ENCODE assay signal across 13 cellular contexts in genomic region chr1:52751589-52752306, GRCh38. TPM values are rescaled to one million over a fixed set of nuclear protein-coding genes. Genes with fewer than 3 reads are reported as not detected.
A peak's percentile ranks its signal among the peaks of the same experiment; 100 is the strongest.
DNase-seq lines count a peak whose midpoint lies in the region; ATAC-seq and TF ChIP-seq lines count a peak whose summit lies in the region.
"Had no signal": no experiment of that assay in that cellular context is flagged by ENCODE, and none has a peak within 500 bp of the region (broad histone marks: within the 10 kb centered on the region; RNA-seq: fewer than 3 reads in every experiment).

No MANE protein-coding gene starts in this region.

- in situ Hi-C loops in IMR-90 (cut with MboI; ENCODE audit: low sequenced_read_pairs) (no loop called here), brain microvascular endothelial cell (cut with HindIII; ENCODE audit: low pct_ligation_motif_present, low sequenced_read_pairs) (no loop called here)

- H3K4me1 Mint-ChIP-seq in CD8-positive, alpha-beta T cell (ENCODE audit: low read depth), result peaks cover 34% of the 10 kb centered on the region

- no peak overlapping the region for H2AFZ ChIP-seq in IMR-90 (replicated peaks; ENCODE audit: low read length, poor library complexity)

- no peaks in the 10 kb centered on the region for H3K9me3 ChIP-seq in BLaER1
- no peaks in the 10 kb centered on the region for H3K9me3 ChIP-seq in IMR-90 (ENCODE audit: control insufficient read depth, insufficient read depth, low read length)
- H3K9me3 ChIP-seq in esophagus squamous epithelium, result no peaks in the 10 kb centered on the region
- no peaks in the 10 kb centered on the region for H3K9me3 ChIP-seq in CD8-positive, alpha-beta T cell (ENCODE audit: low read length)

- H3K27ac ChIP-seq in BLaER1 (no peak overlapping the region), IMR-90 (ENCODE audit: insufficient read depth, low read length) (no peak overlapping the region), brain microvascular endothelial cell (no peak overlapping the region), esophagus squamous epithelium (no peak overlapping the region)
- H3K27ac ChIP-seq in CD8-positive, alpha-beta T cell (ENCODE audit: low read depth, low read length), result no peak overlapping the region

- no peak overlapping the region for H2AK9ac ChIP-seq in IMR-90 (replicated peaks; ENCODE audit: low read depth, low read length, poor library complexity)

- no peak overlapping the region for H3K27ac Mint-ChIP-seq in CD8-positive, alpha-beta T cell
- H3K27ac Mint-ChIP-seq: activated naive CD8-positive, alpha-beta T cell had no signal

- H3K4me2 ChIP-seq in BLaER1, result peak overlapping the region; percentile 34; the same call in 1 of the 2 replicates
- no peak overlapping the region for H3K4me2 ChIP-seq in IMR-90 (ENCODE audit: low read depth, low read length)

- H3K56ac ChIP-seq in IMR-90 (ENCODE audit: extremely low read depth, insufficient read depth, low read length), result 0 out of 2 replicates have a peak overlapping the region, but pooled peaks have one; percentile 7

- H3K18ac ChIP-seq in IMR-90 (ENCODE audit: low read depth, low read length), result no peak overlapping the region

- H3K9ac ChIP-seq in BLaER1 (no peak overlapping the region), IMR-90 (ENCODE audit: low read depth, low read length) (no peak overlapping the region)

- H4K8ac ChIP-seq in IMR-90 (ENCODE audit: low read depth in 2 of 2, low read length in 2 of 2), result no peak overlapping the region

- no peak overlapping the region for H3K4me3 ChIP-seq in BLaER1
- H3K4me3 ChIP-seq in IMR-90 (ENCODE audit: insufficient read depth, low read depth, low read length), result no peak overlapping the region
- H3K4me3 ChIP-seq in brain microvascular endothelial cell (ENCODE audit: low read depth, low read length), result no peak overlapping the region
- H3K4me3 ChIP-seq in esophagus squamous epithelium, result no peak overlapping the region
- no peak overlapping the region for H3K4me3 ChIP-seq in CD8-positive, alpha-beta T cell (ENCODE audit: low read depth, low read length)

- no peak overlapping the region for H3K14ac ChIP-seq in IMR-90 (replicated peaks; ENCODE audit: low read depth, low read length)

- H3K36me3 ChIP-seq in BLaER1 (peaks cover 2% of the 10 kb centered on the region), IMR-90 (ENCODE audit: control insufficient read depth, insufficient read depth, low read length) (no peaks in the 10 kb centered on the region), brain microvascular endothelial cell (replicated peaks) (no peaks in the 10 kb centered on the region), esophagus squamous epithelium (peaks cover 0 to 5% (median 0%) of the 10 kb centered on the region in 3 donors)
- H3K36me3 ChIP-seq in CD8-positive, alpha-beta T cell (ENCODE audit: insufficient read depth, low read length), result no peaks in the 10 kb centered on the region

- DNase-seq in IMR-90 (peak; percentile 60), brain microvascular endothelial cell (peak; percentile 70), lung microvascular endothelial cell (ENCODE audit: low read depth in 2 of 2) (peak; percentile 2 to 70), esophagus squamous epithelium (lab: John Stamatoyannopoulos, UW) (no peak), NCI-H146 treated with DMSO at 0.1 percent for 48 hours (lab: John Stamatoyannopoulos, UW; ENCODE audit: unreplicated experiment) (no peak), GM20000 (ENCODE audit: low spot score) (no peak)
- DNase-seq in CD8-positive, alpha-beta T cell, result no peak
- DNase-seq: activated CD8-positive, alpha-beta memory T cell treated with anti-CD3 and anti-CD28 coated beads for 24 hours; MM.1S; naive B cell; NK-92 treated with Interleukin-12 subunit alpha and Interleukin-12 subunit beta, amount 100 ng/mL, for 24 hours had no signal

- H3K36me3 Mint-ChIP-seq in CD8-positive, alpha-beta T cell, result peaks cover 13% of the 10 kb centered on the region
- H3K36me3 Mint-ChIP-seq: naive B cell had no signal

- H2BK120ac ChIP-seq in IMR-90 (ENCODE audit: low read depth, low read length), result no peak overlapping the region

- H4K20me1 ChIP-seq in BLaER1 (peaks cover 57% of the 10 kb centered on the region), IMR-90 (ENCODE audit: insufficient read depth, low read length) (peaks cover 15% of the 10 kb centered on the region; the same call in 1 of the 2 replicates)

- WGBS in IMR-90 (ENCODE audit: extremely low coverage in 2 of 2, insufficient read length in 1 of 2), 2 experiments, result no CpG with 5 or more reads among the region's 3 CpGs
- 47 to 61% methylated on average over 3 of the region's 3 CpGs for WGBS in esophagus squamous epithelium, 2 donors

- TF ChIP-seq CTCF in IMR-90 (conservative IDR thresholded peaks at IDR 0.05; ENCODE audit: low read depth, low read length) (no peak), brain microvascular endothelial cell (IDR thresholded peaks at IDR 0.05; ENCODE audit: low read depth, low read length, missing control alignments) (no peak), esophagus squamous epithelium (IDR thresholded peaks at IDR 0.05) (no peak), GM20000 (IDR thresholded peaks at IDR 0.05; ENCODE audit: extremely low read depth, missing control alignments) (no peak)
- no peak for TF ChIP-seq CTCF in CD8-positive, alpha-beta T cell (IDR thresholded peaks at IDR 0.05)

- no peak overlapping the region for H4K5ac ChIP-seq in IMR-90 (ENCODE audit: low read depth, low read length)

- CTCF ChIA-PET in IMR-90 (lab: Yijun Ruan, JAX), result interaction anchor here (0.6 kb wide), 1 partner anchor 21 kb away, joined by 4 read pairs; no protein-coding TSS in a partner anchor
- CTCF ChIA-PET in CD8-positive, alpha-beta T cell (lab: Charles Lee), result no interaction called here

- H3K4me1 ChIP-seq in BLaER1, result peaks cover 39% of the 10 kb centered on the region
- peaks cover 9% of the 10 kb centered on the region for H3K4me1 ChIP-seq in IMR-90 (ENCODE audit: control insufficient read depth, insufficient read depth, low read length)
- peaks cover 0 to 48% (median 12%) of the 10 kb centered on the region in 3 donors for H3K4me1 ChIP-seq in esophagus squamous epithelium
- no peaks in the 10 kb centered on the region for H3K4me1 ChIP-seq in CD8-positive, alpha-beta T cell (ENCODE audit: insufficient read depth, low read length)

- H3K27me3 Mint-ChIP-seq in CD8-positive, alpha-beta T cell (ENCODE audit: low read depth), result no peaks in the 10 kb centered on the region
- H3K27me3 Mint-ChIP-seq: activated naive CD8-positive, alpha-beta T cell; naive B cell had no signal

- dilution Hi-C loops in IMR-90 (cut with HindIII; ENCODE audit: low sequenced_read_pairs, unreplicated experiment), result no loop called here

- H2BK5ac ChIP-seq in IMR-90 (ENCODE audit: low read depth, low read length, poor library complexity, severe bottlenecking), result no peak overlapping the region

- peaks cover 20 to 66% of the 10 kb centered on the region in 2 experiments for H3K79me1 ChIP-seq in IMR-90 (ENCODE audit: low read depth in 1 of 2, low read length in 2 of 2)

- H3K27me3 ChIP-seq in BLaER1 (no peaks in the 10 kb centered on the region), IMR-90 (ENCODE audit: control insufficient read depth, insufficient read depth, low read length) (no peaks in the 10 kb centered on the region), brain microvascular endothelial cell (replicated peaks) (no peaks in the 10 kb centered on the region), esophagus squamous epithelium (no peaks in the 10 kb centered on the region)
- no peaks in the 10 kb centered on the region for H3K27me3 ChIP-seq in CD8-positive, alpha-beta T cell (ENCODE audit: insufficient read depth, low read length)

- intact Hi-C loops in IMR-90 (cut with micrococcal nuclease) (no loop called here), esophagus squamous epithelium (cut with DNase I) (no loop called here)
- intact Hi-C loops in CD8-positive, alpha-beta T cell (cut with DNase I, micrococcal nuclease), result no loop called here

- H3K4ac ChIP-seq in IMR-90 (ENCODE audit: low read depth, low read length), result peak overlapping the region; percentile 4; the same call in 1 of the 2 replicates

- no peak overlapping the region for H3K23ac ChIP-seq in IMR-90 (ENCODE audit: low read depth, low read length)

- H2BK20ac ChIP-seq in IMR-90 (ENCODE audit: low read depth, low read length), result no peak overlapping the region

- H2BK15ac ChIP-seq in IMR-90 (ENCODE audit: low read depth, low read length), result no peak overlapping the region

- peak; percentile 30; the same call in 1 of the 2 replicates for ATAC-seq in IMR-90 (ENCODE audit: low read depth)
- no peak for ATAC-seq in CD8-positive, alpha-beta T cell

- POLR2A ChIA-PET in IMR-90 (lab: Charles Lee; ENCODE audit: unreplicated experiment), result no interaction called here
- POLR2A ChIA-PET in CD8-positive, alpha-beta T cell (lab: Charles Lee), result no interaction called here

- no peak for TF ChIP-seq POLR2A in IMR-90 (IDR thresholded peaks at IDR 0.05; ENCODE audit: low read depth, low read length)
- TF ChIP-seq POLR2A in esophagus squamous epithelium (IDR thresholded peaks at IDR 0.05), result no peak

- no peak for TF ChIP-seq RAD21 in IMR-90 (IDR thresholded peaks at IDR 0.05; ENCODE audit: low read length)

- H3K4me3 Mint-ChIP-seq in CD8-positive, alpha-beta T cell, result no peak overlapping the region
- H3K4me3 Mint-ChIP-seq: activated naive CD8-positive, alpha-beta T cell; naive B cell had no signal

- peaks cover 13% of the 10 kb centered on the region for H3K9me1 ChIP-seq in IMR-90 (ENCODE audit: insufficient read depth, low read length)

- no peak overlapping the region for H4K91ac ChIP-seq in IMR-90 (ENCODE audit: insufficient read depth, low read depth, low read length)

- BruUV-seq in IMR-90 (replicated peaks; lab: Mats Ljungman, UMichigan), result no TSS peak

- H3K9me3 Mint-ChIP-seq in CD8-positive, alpha-beta T cell, result no peaks in the 10 kb centered on the region
- H3K9me3 Mint-ChIP-seq: naive B cell had no signal

- H2AK5ac ChIP-seq in IMR-90 (ENCODE audit: low read depth, low read length), result peak overlapping the region; percentile 24; the same call in 1 of the 2 replicates

TF ChIP-seq in IMR-90, 13 proteins besides CTCF, POLR2A, EP300 and RAD21 (continues in another document):
- TF ChIP-seq RCOR1 (IDR thresholded peaks at IDR 0.05; ENCODE audit: insufficient replicate concordance, low read length) (no peak), MAZ (IDR thresholded peaks at IDR 0.05; ENCODE audit: borderline replicate concordance, low read depth, low read length) (no peak)

RNA-seq across cellular contexts. Expression of gene ZYG11B, which starts 25.5 kb away (rescaled TPM):
- total RNA-seq in IMR-90 (2012; rRNA removed) (46.1 and 55.2 TPM in 2 replicates), lung microvascular endothelial cell (22.4 and 25.8 TPM in 2 replicates), esophagus squamous epithelium (10 to 100 TPM; 13.9 to 27.8 (median 18.4) TPM)
- 6.5 and 8.1 TPM in 2 replicates for polyA plus RNA-seq in IMR-90 (2012; rRNA removed)
- polyA plus RNA-seq in IMR-90 (2012; cell fraction: cytosol; rRNA removed), result 3.3 and 4.1 TPM in 2 replicates
- 2.7 and 7.7 TPM in 2 replicates for polyA plus RNA-seq in IMR-90 (2012; cell fraction: nucleus; rRNA removed; ENCODE audit: low replicate concordance)
- total RNA-seq in CD8-positive, alpha-beta T cell, result 10 to 100 TPM in 1 of 2 experiments, 1 to 10 TPM in 1; 9.8 to 10.4 TPM

RNA-seq across cellular contexts. Expression of gene COA7, which starts 53.6 kb away (rescaled TPM):
- 17.5 and 20.3 TPM in 2 replicates for total RNA-seq in IMR-90 (2012; rRNA removed)
- polyA plus RNA-seq in IMR-90 (2012; rRNA removed), result 8.9 and 9.3 TPM in 2 replicates
- 3.5 and 4.5 TPM in 2 replicates for polyA plus RNA-seq in IMR-90 (2012; cell fraction: cytosol; rRNA removed)
- 2.1 and 3.2 TPM in 2 replicates for polyA plus RNA-seq in IMR-90 (2012; cell fraction: nucleus; rRNA removed; ENCODE audit: low replicate concordance)
- 7.0 and 7.7 TPM in 2 replicates for total RNA-seq in lung microvascular endothelial cell
- 10 to 100 TPM; 11.2 to 13.5 (median 12.3) TPM for total RNA-seq in esophagus squamous epithelium
- 1 to 10 TPM in 1 of 2 experiments, under 1 TPM in 1; 0.94 to 1.8 TPM for total RNA-seq in CD8-positive, alpha-beta T cell

Comparison
In these comparisons a context has a peak if more than half of its experiments do, and no peak if none do; other contexts are left out.
1. DNase-seq: peak in IMR-90 (single experiment), brain microvascular endothelial cell (single experiment) and lung microvascular endothelial cell (2 of 2); none in esophagus squamous epithelium (single experiment), NCI-H146 treated with DMSO at 0.1 percent for 48 hours (single experiment), GM20000 (single experiment) and CD8-positive, alpha-beta T cell (0 of 7).